Comparison of ENCODE assay signal across 1 cellular context in genomic region chr3:99430348-99431134, GRCh38.
A peak's percentile ranks its signal among the peaks of the same experiment; 100 is the strongest.
TF ChIP-seq lines count a peak whose summit lies in the region.

No MANE protein-coding gene starts in this region.

TF ChIP-seq in GM12878, 131 proteins besides CTCF, POLR2A, EP300 and RAD21 (continued from another document and continues in another):
- TF ChIP-seq PRDM15 (CRISPR knock-in tag; IDR thresholded peaks at IDR 0.05) = no peak
- no peak for TF ChIP-seq ZNF274 (IDR thresholded peaks at IDR 0.05; ENCODE audit: insufficient read depth, insufficient read length)
- no peak for TF ChIP-seq NBN (IDR thresholded peaks at IDR 0.05)
- TF ChIP-seq CHD2 (IDR thresholded peaks at IDR 0.05; ENCODE audit: borderline replicate concordance, low read depth, low read length) = no peak
- TF ChIP-seq POLR2AphosphoS5 (IDR thresholded peaks at IDR 0.05; ENCODE audit: low read length) = no peak
- no peak for TF ChIP-seq ASH2L (IDR thresholded peaks at IDR 0.05; ENCODE audit: borderline replicate concordance, low read depth)
- TF ChIP-seq RCOR1 (conservative IDR thresholded peaks at IDR 0.05; ENCODE audit: low read depth, low read length) = no peak
- no peak for TF ChIP-seq MYC (IDR thresholded peaks at IDR 0.05; ENCODE audit: insufficient read depth, insufficient read length, insufficient replicate concordance, low read length, severe bottlenecking)
- TF ChIP-seq NKRF (conservative IDR thresholded peaks at IDR 0.05) = no peak
- no peak for TF ChIP-seq ZNF384 (IDR thresholded peaks at IDR 0.05; ENCODE audit: borderline replicate concordance, low read depth, low read length)
- TF ChIP-seq ZNF622 (IDR thresholded peaks at IDR 0.05) = no peak
- TF ChIP-seq, protein P1, sequence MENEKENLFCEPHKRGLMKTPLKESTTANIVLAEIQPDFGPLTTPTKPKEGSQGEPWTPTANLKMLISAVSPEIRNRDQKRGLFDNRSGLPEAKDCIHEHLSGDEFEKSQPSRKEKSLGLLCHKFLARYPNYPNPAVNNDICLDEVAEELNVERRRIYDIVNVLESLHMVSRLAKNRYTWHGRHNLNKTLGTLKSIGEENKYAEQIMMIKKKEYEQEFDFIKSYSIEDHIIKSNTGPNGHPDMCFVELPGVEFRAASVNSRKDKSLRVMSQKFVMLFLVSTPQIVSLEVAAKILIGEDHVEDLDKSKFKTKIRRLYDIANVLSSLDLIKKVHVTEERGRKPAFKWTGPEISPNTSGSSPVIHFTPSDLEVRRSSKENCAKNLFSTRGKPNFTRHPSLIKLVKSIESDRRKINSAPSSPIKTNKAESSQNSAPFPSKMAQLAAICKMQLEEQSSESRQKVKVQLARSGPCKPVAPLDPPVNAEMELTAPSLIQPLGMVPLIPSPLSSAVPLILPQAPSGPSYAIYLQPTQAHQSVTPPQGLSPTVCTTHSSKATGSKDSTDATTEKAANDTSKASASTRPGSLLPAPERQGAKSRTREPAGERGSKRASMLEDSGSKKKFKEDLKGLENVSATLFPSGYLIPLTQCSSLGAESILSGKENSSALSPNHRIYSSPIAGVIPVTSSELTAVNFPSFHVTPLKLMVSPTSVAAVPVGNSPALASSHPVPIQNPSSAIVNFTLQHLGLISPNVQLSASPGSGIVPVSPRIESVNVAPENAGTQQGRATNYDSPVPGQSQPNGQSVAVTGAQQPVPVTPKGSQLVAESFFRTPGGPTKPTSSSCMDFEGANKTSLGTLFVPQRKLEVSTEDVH (IDR thresholded peaks at IDR 0.05; ENCODE audit: low read depth, partially characterized antibody) = no peak
- no peak for TF ChIP-seq SMAD5 (IDR thresholded peaks at IDR 0.05; ENCODE audit: low read depth)
- TF ChIP-seq EGR1 (IDR thresholded peaks at IDR 0.05; ENCODE audit: borderline replicate concordance in 1 of 2, low read depth in 2 of 2, low read length in 2 of 2) = peak in 1 of 2 experiments; percentile 81; a peak in 1 of 3 replicates
- TF ChIP-seq FOXM1 (IDR thresholded peaks at IDR 0.05; ENCODE audit: low read depth, low read length) = peak; percentile 53; the same call in 1 of the 2 replicates
- TF ChIP-seq IKZF1 (conservative IDR thresholded peaks at IDR 0.05) = peak; percentile 48
- TF ChIP-seq E2F4 (IDR thresholded peaks at IDR 0.05; ENCODE audit: low read depth, low read length) = no peak
- no peak for TF ChIP-seq MYB (IDR thresholded peaks at IDR 0.05; ENCODE audit: borderline replicate concordance, low read depth, low read length)
- TF ChIP-seq YY1 (IDR thresholded peaks at IDR 0.05; ENCODE audit: low read depth, low read length) = no peak
- TF ChIP-seq ESRRA (IDR thresholded peaks at IDR 0.05; ENCODE audit: low read length) = no peak
- no peak for TF ChIP-seq SREBF2 (IDR thresholded peaks at IDR 0.05; ENCODE audit: low read length)
- TF ChIP-seq CBFB (IDR thresholded peaks at IDR 0.05; ENCODE audit: low read depth) = no peak
- no peak for TF ChIP-seq MLLT1 (IDR thresholded peaks at IDR 0.05)
- no peak for TF ChIP-seq CUX1 (IDR thresholded peaks at IDR 0.05; ENCODE audit: insufficient replicate concordance, low read depth, low read length)
- TF ChIP-seq ZSCAN29 (IDR thresholded peaks at IDR 0.05) = no peak
- TF ChIP-seq RFX5 (IDR thresholded peaks at IDR 0.05; ENCODE audit: low read depth, low read length) = no peak
- no peak for TF ChIP-seq TBL1XR1 (IDR thresholded peaks at IDR 0.05; ENCODE audit: low read depth, low read length)
- no peak for TF ChIP-seq RAD51 (IDR thresholded peaks at IDR 0.05)
- TF ChIP-seq NR2C1 (IDR thresholded peaks at IDR 0.05) = no peak
- TF ChIP-seq, protein P2, sequence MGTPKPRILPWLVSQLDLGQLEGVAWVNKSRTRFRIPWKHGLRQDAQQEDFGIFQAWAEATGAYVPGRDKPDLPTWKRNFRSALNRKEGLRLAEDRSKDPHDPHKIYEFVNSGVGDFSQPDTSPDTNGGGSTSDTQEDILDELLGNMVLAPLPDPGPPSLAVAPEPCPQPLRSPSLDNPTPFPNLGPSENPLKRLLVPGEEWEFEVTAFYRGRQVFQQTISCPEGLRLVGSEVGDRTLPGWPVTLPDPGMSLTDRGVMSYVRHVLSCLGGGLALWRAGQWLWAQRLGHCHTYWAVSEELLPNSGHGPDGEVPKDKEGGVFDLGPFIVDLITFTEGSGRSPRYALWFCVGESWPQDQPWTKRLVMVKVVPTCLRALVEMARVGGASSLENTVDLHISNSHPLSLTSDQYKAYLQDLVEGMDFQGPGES (IDR thresholded peaks at IDR 0.05) = no peak
- TF ChIP-seq KLF5 (IDR thresholded peaks at IDR 0.05; ENCODE audit: partially characterized antibody) = no peak
- no peak for TF ChIP-seq MXI1 (IDR thresholded peaks at IDR 0.05; ENCODE audit: low read depth, low read length)
- no peak for TF ChIP-seq FOXK2 (IDR thresholded peaks at IDR 0.05)
- TF ChIP-seq, protein P3, sequence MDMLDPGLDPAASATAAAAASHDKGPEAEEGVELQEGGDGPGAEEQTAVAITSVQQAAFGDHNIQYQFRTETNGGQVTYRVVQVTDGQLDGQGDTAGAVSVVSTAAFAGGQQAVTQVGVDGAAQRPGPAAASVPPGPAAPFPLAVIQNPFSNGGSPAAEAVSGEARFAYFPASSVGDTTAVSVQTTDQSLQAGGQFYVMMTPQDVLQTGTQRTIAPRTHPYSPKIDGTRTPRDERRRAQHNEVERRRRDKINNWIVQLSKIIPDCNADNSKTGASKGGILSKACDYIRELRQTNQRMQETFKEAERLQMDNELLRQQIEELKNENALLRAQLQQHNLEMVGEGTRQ (IDR thresholded peaks at IDR 0.05; ENCODE audit: borderline replicate concordance, low read depth, low read length) = no peak
- TF ChIP-seq, protein P4, sequence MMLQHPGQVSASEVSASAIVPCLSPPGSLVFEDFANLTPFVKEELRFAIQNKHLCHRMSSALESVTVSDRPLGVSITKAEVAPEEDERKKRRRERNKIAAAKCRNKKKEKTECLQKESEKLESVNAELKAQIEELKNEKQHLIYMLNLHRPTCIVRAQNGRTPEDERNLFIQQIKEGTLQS (IDR thresholded peaks at IDR 0.05; ENCODE audit: borderline replicate concordance, extremely low read depth, low read depth, low read length) = no peak
- no peak for TF ChIP-seq SUZ12 (IDR thresholded peaks at IDR 0.05; ENCODE audit: unreplicated experiment)
- TF ChIP-seq GABPA (IDR thresholded peaks at IDR 0.05; ENCODE audit: low read depth) = no peak
- no peak for TF ChIP-seq FOS (IDR thresholded peaks at IDR 0.05; ENCODE audit: borderline replicate concordance, extremely low read depth, insufficient read length)
- no peak for TF ChIP-seq CBX3 (IDR thresholded peaks at IDR 0.05; ENCODE audit: borderline replicate concordance, low read depth)
- no peak for TF ChIP-seq MEF2B (IDR thresholded peaks at IDR 0.05; ENCODE audit: partially characterized antibody, poor library complexity, severe bottlenecking)
- no peak for TF ChIP-seq HCFC1 (IDR thresholded peaks at IDR 0.05; ENCODE audit: low read length)
- TF ChIP-seq, protein P5, sequence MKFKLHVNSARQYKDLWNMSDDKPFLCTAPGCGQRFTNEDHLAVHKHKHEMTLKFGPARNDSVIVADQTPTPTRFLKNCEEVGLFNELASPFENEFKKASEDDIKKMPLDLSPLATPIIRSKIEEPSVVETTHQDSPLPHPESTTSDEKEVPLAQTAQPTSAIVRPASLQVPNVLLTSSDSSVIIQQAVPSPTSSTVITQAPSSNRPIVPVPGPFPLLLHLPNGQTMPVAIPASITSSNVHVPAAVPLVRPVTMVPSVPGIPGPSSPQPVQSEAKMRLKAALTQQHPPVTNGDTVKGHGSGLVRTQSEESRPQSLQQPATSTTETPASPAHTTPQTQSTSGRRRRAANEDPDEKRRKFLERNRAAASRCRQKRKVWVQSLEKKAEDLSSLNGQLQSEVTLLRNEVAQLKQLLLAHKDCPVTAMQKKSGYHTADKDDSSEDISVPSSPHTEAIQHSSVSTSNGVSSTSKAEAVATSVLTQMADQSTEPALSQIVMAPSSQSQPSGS (IDR thresholded peaks at IDR 0.05; ENCODE audit: low read length) = peak; percentile 64; the same call in 1 of the 2 replicates
- TF ChIP-seq MEF2A (IDR thresholded peaks at IDR 0.05; ENCODE audit: insufficient read depth, low read depth, low read length) = no peak
- TF ChIP-seq WRNIP1 (IDR thresholded peaks at IDR 0.05; ENCODE audit: borderline replicate concordance, low read depth, low read length) = no peak
